ENCODE assay signal across 24 cellular contexts in the genomic region with DNA sequence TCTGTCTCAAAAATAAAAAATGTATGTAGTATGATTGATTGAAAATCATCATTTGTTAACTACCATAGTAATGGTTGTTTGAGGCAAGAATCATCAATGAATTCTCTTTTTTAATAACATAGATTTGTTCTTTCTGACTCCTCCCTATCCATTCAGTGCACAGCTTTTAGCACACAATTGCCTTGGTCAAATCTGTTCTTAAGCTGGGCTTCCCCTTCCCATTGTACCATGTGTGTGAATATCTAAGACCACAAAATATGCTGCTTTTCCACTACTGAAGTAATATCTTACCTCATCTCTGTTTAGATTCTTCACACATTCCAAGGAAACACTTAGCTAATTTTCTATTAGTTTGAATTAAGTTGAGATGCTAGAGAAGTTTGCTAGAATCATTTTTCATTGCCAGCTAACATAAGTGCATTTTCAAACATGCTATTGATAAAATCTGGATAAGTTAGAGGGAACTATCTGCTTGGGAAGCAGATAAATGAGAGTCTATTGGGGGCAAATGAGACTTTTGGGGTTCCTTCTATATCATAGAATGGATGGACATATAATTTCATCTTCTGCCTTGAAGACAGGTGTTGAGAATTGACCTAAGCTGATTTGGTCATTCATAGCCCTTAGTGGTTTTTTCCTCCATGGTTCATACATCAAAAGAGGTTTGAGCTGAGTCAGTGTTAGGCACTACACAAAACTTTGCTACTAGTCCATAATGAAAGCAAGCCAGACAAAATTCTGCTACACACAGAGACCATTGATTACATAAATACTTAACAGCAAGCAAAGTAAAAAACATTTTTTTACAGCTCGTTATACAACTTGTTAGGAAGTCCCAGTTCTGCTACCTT.
DNase-seq lines count a peak whose midpoint lies in the region; ATAC-seq and TF ChIP-seq lines count a peak whose summit lies in the region.
"Had no signal": no experiment of that assay in that cellular context is flagged by ENCODE, and none has a peak within 500 bp of the region (broad histone marks: within the 10 kb centered on the region; RNA-seq: fewer than 3 reads in every experiment).

No MANE protein-coding gene starts in this region.

- no peaks in the 10 kb centered on the region for H3K79me2 ChIP-seq in trophoblast cell (ENCODE audit: control insufficient read depth, insufficient read depth, low read length, poor library complexity)

- H2BK12ac ChIP-seq in trophoblast cell (ENCODE audit: low read length) = no peak overlapping the region

- no peak for TF ChIP-seq CTCF in GM13977 (IDR thresholded peaks at IDR 0.05; ENCODE audit: extremely low read depth, insufficient read depth, missing control alignments)

- no peak overlapping the region for H4K91ac ChIP-seq in trophoblast cell (ENCODE audit: low read depth, low read length)

- H3K14ac ChIP-seq in trophoblast cell (ENCODE audit: low read length) = no peak overlapping the region

- in situ Hi-C loops in GM13977 (cut with MboI; ENCODE audit: low pct_unique_long_range_greater_than_20kb, low sequenced_read_pairs, unreplicated experiment) = no loop called here

- H3K4ac ChIP-seq in trophoblast cell (ENCODE audit: low read depth, low read length) = no peak overlapping the region

- no peaks in the 10 kb centered on the region for H3K9me3 ChIP-seq in trophoblast cell (ENCODE audit: insufficient read depth, low read depth, low read length)
- H3K9me3 ChIP-seq: left lung, tibial artery had no signal

- H3K27me3 ChIP-seq in trophoblast cell (ENCODE audit: insufficient read depth, low read length) = no peaks in the 10 kb centered on the region
- H3K27me3 ChIP-seq: left lung, tibial artery had no signal

- no peak overlapping the region for H3K9ac ChIP-seq in trophoblast cell (ENCODE audit: low read length)
- H3K9ac ChIP-seq: GM23248 had no signal

- H3K4me2 ChIP-seq in trophoblast cell (ENCODE audit: low read length) = no peak overlapping the region

- no peak overlapping the region for H3K23ac ChIP-seq in trophoblast cell (ENCODE audit: low read length)

- H2AFZ ChIP-seq in trophoblast cell (ENCODE audit: insufficient read depth, low read length, poor library complexity) = no peak overlapping the region
- H2AFZ ChIP-seq: GM23248 had no signal

- no peak overlapping the region for H2BK120ac ChIP-seq in trophoblast cell (ENCODE audit: insufficient read depth, low read length, poor library complexity)

- H3K36me3 ChIP-seq in trophoblast cell (ENCODE audit: control insufficient read depth in 1 of 2, insufficient read depth in 2 of 2, low read length in 2 of 2) = no peaks in the 10 kb centered on the region
- H3K36me3 ChIP-seq: left lung, tibial artery had no signal

- no peak overlapping the region for H3K4me3 ChIP-seq in trophoblast cell (ENCODE audit: low read depth, low read length)
- H3K4me3 ChIP-seq: GM23248, left lung, tibial artery had no signal

- peak; percentile 76 for ATAC-seq in GM18870 (IDR thresholded peaks at IDR 0.05; ENCODE audit: unreplicated experiment)
- ATAC-seq in GM21723 (IDR thresholded peaks at IDR 0.05; ENCODE audit: unreplicated experiment) = peak; percentile 58
- peak; percentile 48 for ATAC-seq in HG03280 (IDR thresholded peaks at IDR 0.05; ENCODE audit: unreplicated experiment)
- ATAC-seq: activated CD8-positive, alpha-beta T cell treated with anti-CD3 and anti-CD28 coated beads, Interleukin-2, amount 10 ng/mL, durations not matched to agents 7 days and 5 days; left lung; natural killer cell; stimulated activated naive CD8-positive, alpha-beta T cell treated with anti-CD3 and anti-CD28 coated beads, Interleukin-15, amount 100 ng/mL, for 72 hours had no signal

- H3K4me1 ChIP-seq in trophoblast cell (ENCODE audit: control insufficient read depth in 1 of 2, insufficient read depth in 2 of 2, low read length in 2 of 2) = no peaks in the 10 kb centered on the region
- H3K4me1 ChIP-seq: left lung had no signal

- H3K18ac ChIP-seq in trophoblast cell (ENCODE audit: low read length) = no peak overlapping the region

- H4K12ac ChIP-seq in trophoblast cell (ENCODE audit: low read depth, low read length) = no peak overlapping the region

- no peak overlapping the region for H4K8ac ChIP-seq in trophoblast cell (ENCODE audit: low read depth, low read length)

- DNase-seq in GM13977 (ENCODE audit: low spot score) (peak; percentile 25), trophoblast cell (no peak), OCI-M2 (lab: John Stamatoyannopoulos, UW; ENCODE audit: unreplicated experiment) (no peak), NCI-H345 treated with DMSO at 0.1 percent for 48 hours (lab: John Stamatoyannopoulos, UW; ENCODE audit: unreplicated experiment) (no peak)
- DNase-seq: activated CD8-positive, alpha-beta T cell treated with anti-CD3 and anti-CD28 coated beads, Interleukin-2, amount 10 ng/mL, durations not matched to agents 7 days and 5 days; activated T-cell treated with anti-CD3 and anti-CD28 coated beads, Interleukin-2, amount 50 U/mL, for 24 hours; CD4-positive, alpha-beta memory T cell; DMS153; GM23248; left lung; natural killer cell; NCI-H1048; NCI-H2029 treated with DMSO at 0.1 percent for 48 hours; NCI-H226; OCI-M1; SHP77; stimulated activated CD4-positive, alpha-beta T cell treated with anti-CD3 and anti-CD28 coated beads, Interleukin-2, amount 100 ng/mL, for 48 hours; stimulated activated naive CD8-positive, alpha-beta T cell treated with anti-CD3 and anti-CD28 coated beads, Interleukin-15, amount 100 ng/mL, for 72 hours; T1000; tibial artery had no signal

- H2BK5ac ChIP-seq in trophoblast cell (ENCODE audit: low read depth, low read length, poor library complexity) = no peak overlapping the region

- no peak overlapping the region for H2AK5ac ChIP-seq in trophoblast cell (ENCODE audit: low read length)

- H3K27ac ChIP-seq in trophoblast cell (ENCODE audit: low read depth, low read length) = no peak overlapping the region
- H3K27ac ChIP-seq: GM23248, HL-60, left lung, tibial artery had no signal

- WGBS in trophoblast cell (ENCODE audit: extremely low coverage, insufficient coverage, insufficient read length) = no CpG with 5 or more reads among the region's 1 CpG

- H3K79me1 ChIP-seq in trophoblast cell (ENCODE audit: low read length) = no peaks in the 10 kb centered on the region
